1 cellular context compared by ENCODE assay signal in genomic region chr2:219430633-219431615, GRCh38.
TF ChIP-seq lines count a peak whose summit lies in the region.

No MANE protein-coding gene starts in this region.

TF ChIP-seq in GM12878, 131 proteins besides CTCF, POLR2A, EP300 and RAD21:
- TF ChIP-seq STAT1 (conservative IDR thresholded peaks at IDR 0.05) (no peak), BMI1 (IDR thresholded peaks at IDR 0.05; ENCODE audit: borderline replicate concordance) (no peak), IRF4 (IDR thresholded peaks at IDR 0.05; ENCODE audit: low read depth, low read length) (no peak), SPI1 (IDR thresholded peaks at IDR 0.05; ENCODE audit: borderline replicate concordance, insufficient read depth, low read depth, low read length) (no peak), KAT2A (conservative IDR thresholded peaks at IDR 0.05; ENCODE audit: control insufficient read depth, low read depth, low read length) (no peak), POU2F2 (IDR thresholded peaks at IDR 0.05; ENCODE audit: borderline replicate concordance, low read depth, low read length) (no peak), EZH2 (IDR thresholded peaks at IDR 0.05; ENCODE audit: borderline replicate concordance, control insufficient read depth, low read depth, low read length) (no peak)
